Comparison of ENCODE assay signal across 8 cellular contexts in genomic region chr1:207321790-207322530, GRCh38. TPM values are rescaled to one million over a fixed set of nuclear protein-coding genes. Genes with fewer than 3 reads are reported as not detected.
DNase-seq lines count a peak whose midpoint lies in the region; ATAC-seq and TF ChIP-seq lines count a peak whose summit lies in the region.

No MANE protein-coding gene starts in this region.

- H3K36me3 Mint-ChIP-seq in CD8-positive, alpha-beta T cell, result peaks cover 43% of the 10 kb centered on the region
- no peaks in the 10 kb centered on the region for H3K36me3 Mint-ChIP-seq in chondrocyte (ENCODE audit: low read depth)

- H3K79me2 ChIP-seq in OCI-LY7 (ENCODE audit: insufficient read depth, low read depth, low read length), result peaks cover 13% of the 10 kb centered on the region; the same call in 1 of the 2 replicates

- H3K27me3 Mint-ChIP-seq in CD8-positive, alpha-beta T cell (ENCODE audit: low read depth), result no peaks in the 10 kb centered on the region
- peaks cover 37% of the 10 kb centered on the region for H3K27me3 Mint-ChIP-seq in chondrocyte (ENCODE audit: low read depth)

- H4K20me1 ChIP-seq in OCI-LY7 (ENCODE audit: insufficient read depth, low read length), result no peaks in the 10 kb centered on the region

- peak overlapping the region; percentile 77 for H3K4me3 ChIP-seq in CD8-positive, alpha-beta T cell (ENCODE audit: low read depth, low read length)
- H3K4me3 ChIP-seq in OCI-LY7 (ENCODE audit: low read depth, low read length, poor library complexity, severe bottlenecking) (peak overlapping the region; percentile 87), lower leg skin (ENCODE audit: low read depth, poor library complexity, severe bottlenecking) (peak overlapping the region; percentile 87), tibial artery (peak overlapping the region; percentile 93 to 99)

- no peak for TF ChIP-seq CTCF in CD8-positive, alpha-beta T cell (IDR thresholded peaks at IDR 0.05)
- TF ChIP-seq CTCF in OCI-LY7 (conservative IDR thresholded peaks at IDR 0.05; ENCODE audit: low read length) (no peak), chondrocyte (IDR thresholded peaks at IDR 0.05) (no peak), lower leg skin (IDR thresholded peaks at IDR 0.05) (no peak), tibial artery (IDR thresholded peaks at IDR 0.05) (no peak)

- peaks cover 28% of the 10 kb centered on the region for H3K4me1 ChIP-seq in CD8-positive, alpha-beta T cell (ENCODE audit: insufficient read depth, low read length)
- H3K4me1 ChIP-seq in OCI-LY7 (ENCODE audit: insufficient read depth, low read length, poor library complexity, severe bottlenecking) (peaks cover 14% of the 10 kb centered on the region), tibial artery (peaks cover 0 to 13% (median 10%) of the 10 kb centered on the region in 4 donors)

- peaks cover 46% of the 10 kb centered on the region for H3K4me1 Mint-ChIP-seq in CD8-positive, alpha-beta T cell (ENCODE audit: low read depth)
- H3K4me1 Mint-ChIP-seq in chondrocyte (ENCODE audit: low read depth), result peaks cover 14% of the 10 kb centered on the region

- DNase-seq in CD8-positive, alpha-beta T cell, result no peak
- DNase-seq in OCI-LY7 (ENCODE audit: low spot score) (peak; percentile 53), chondrocyte (ENCODE audit: low spot score) (no peak), lower leg skin (ENCODE audit: low spot score in 2 of 2) (peak in 1 of 2 donors; percentile 86), tibial artery (no peak), NCI-H128 (lab: John Stamatoyannopoulos, UW; ENCODE audit: unreplicated experiment) (no peak), COR-L47 (lab: John Stamatoyannopoulos, UW) (no peak)

- CTCF ChIA-PET in CD8-positive, alpha-beta T cell (lab: Charles Lee), result interaction anchor here (0.9 to 3.2 kb wide), 16 partner anchors 10 to 272 kb away, joined by 3 to 15 read pairs (median 4); partner anchors contain the start of gene CR2
- CTCF ChIA-PET in OCI-LY7 (lab: Charles Lee; ENCODE audit: unreplicated experiment), result interaction anchor here (2.0 kb wide), 1 partner anchor 9 kb away, joined by 4 read pairs; no protein-coding TSS in a partner anchor

- peaks cover 2% of the 10 kb centered on the region for H3K9me3 Mint-ChIP-seq in CD8-positive, alpha-beta T cell
- H3K9me3 Mint-ChIP-seq in chondrocyte (ENCODE audit: low read depth), result no peaks in the 10 kb centered on the region

- no peak for TF ChIP-seq POLR2A in lower leg skin (IDR thresholded peaks at IDR 0.05)

- intact Hi-C loops in CD8-positive, alpha-beta T cell (cut with DNase I, micrococcal nuclease), result loop anchor here (1.0 to 10.0 kb wide), 20 partner anchors 14 to 1690 kb away; partner anchors contain the start of genes PFKFB2 (in 2 of the 2), C4BPB (in 1 of the 2), CD46 (in 1 of the 2) and CR1 (in 1 of the 2)
- intact Hi-C loops in OCI-LY7 (cut with micrococcal nuclease; ENCODE audit: unreplicated experiment), result loop anchor here (1.0 to 5.0 kb wide), 4 partner anchors 83 to 270 kb away; partner anchors contain the start of genes CR1, CR2, PFKFB2 and YOD1
- intact Hi-C loops in lower leg skin (cut with DNase I; ENCODE audit: low total_unique reads), result no loop called here
- intact Hi-C loops in tibial artery (cut with DNase I; ENCODE audit: low total_unique reads), result no loop called here

- peak overlapping the region; percentile 99 for H3K27ac Mint-ChIP-seq in CD8-positive, alpha-beta T cell
- no peak overlapping the region for H3K27ac Mint-ChIP-seq in chondrocyte (ENCODE audit: unreplicated experiment)

- H2AFZ ChIP-seq in OCI-LY7 (ENCODE audit: low read length), result peak overlapping the region; percentile 87

- ATAC-seq in CD8-positive, alpha-beta T cell, result no peak
- peak; percentile 6 for ATAC-seq in GM21723 (IDR thresholded peaks at IDR 0.05; ENCODE audit: unreplicated experiment)

- H3K9me3 ChIP-seq in CD8-positive, alpha-beta T cell (ENCODE audit: low read length), result no peaks in the 10 kb centered on the region
- H3K9me3 ChIP-seq in OCI-LY7 (ENCODE audit: low read length) (no peaks in the 10 kb centered on the region), tibial artery (no peaks in the 10 kb centered on the region)

- POLR2A ChIA-PET in CD8-positive, alpha-beta T cell (lab: Charles Lee), result interaction anchor here (0.7 to 4.7 kb wide), 39 partner anchors 8 to 517 kb away, joined by 3 to 90 read pairs (median 4); partner anchors contain the start of genes C4BPB, CR1, CR2 and FCMR
- POLR2A ChIA-PET in OCI-LY7 (lab: Charles Lee), result interaction anchor here (0.5 to 1.6 kb wide), 6 partner anchors 10 to 761 kb away, joined by 3 to 8 read pairs (median 4); partner anchors contain the start of gene PFKFB2

- H3K4me2 ChIP-seq in OCI-LY7 (ENCODE audit: low read length), result peak overlapping the region; percentile 81

- no TSS peak for BruUV-seq in OCI-LY7 (replicated peaks; lab: Mats Ljungman, UMichigan)

- H3K27me3 ChIP-seq in CD8-positive, alpha-beta T cell (ENCODE audit: insufficient read depth, low read length), result no peaks in the 10 kb centered on the region
- no peaks in the 10 kb centered on the region for H3K27me3 ChIP-seq in tibial artery

- peak overlapping the region; percentile 98 for H3K27ac ChIP-seq in CD8-positive, alpha-beta T cell (ENCODE audit: low read depth, low read length)
- peak overlapping the region; percentile 73 for H3K27ac ChIP-seq in OCI-LY7 (ENCODE audit: low read depth, low read length, poor library complexity, severe bottlenecking)
- peak overlapping the region; percentile 89 to 93 for H3K27ac ChIP-seq in tibial artery

- H3K4me3 Mint-ChIP-seq in CD8-positive, alpha-beta T cell, result peak overlapping the region; percentile 98
- H3K4me3 Mint-ChIP-seq in chondrocyte (ENCODE audit: unreplicated experiment), result peak overlapping the region; percentile 87

- peaks cover 26% of the 10 kb centered on the region for H3K36me3 ChIP-seq in CD8-positive, alpha-beta T cell (ENCODE audit: insufficient read depth, low read length)
- H3K36me3 ChIP-seq in OCI-LY7 (ENCODE audit: insufficient read depth, low read length) (peaks cover 34% of the 10 kb centered on the region), tibial artery (peaks cover 8 to 24% (median 21%) of the 10 kb centered on the region in 3 donors)

- 0 to 1% methylated on average over 30 to 36 of the region's 36 CpGs for WGBS in lower leg skin, 2 donors

- no peaks in the 10 kb centered on the region for H3K9me2 ChIP-seq in OCI-LY7 (ENCODE audit: insufficient read depth, low read length)

RNA-seq across cellular contexts. Expression of gene CD55, which starts 0.5 kb away (rescaled TPM):
- 100 to 1,000 TPM; 256 to 261 TPM for total RNA-seq in CD8-positive, alpha-beta T cell
- 18.8 and 28.1 TPM in 2 replicates for total RNA-seq in OCI-LY7 (2014; rRNA removed; shearing (Covaris generic))
- total RNA-seq in OCI-LY7 (2022) (20.0 and 27.3 TPM in 2 replicates), chondrocyte (4.7 to 5.3 TPM (median 4.9 TPM) in 3 replicates), lower leg skin (100 to 1,000 TPM; 153 to 260 (median 238) TPM)

Comparison
In these comparisons a context has a peak if more than half of its experiments do, and no peak if none do; other contexts are left out.
1. RNA of gene CD55, which starts 0.5 kb away (total RNA-seq): 256 to 261 TPM in CD8-positive, alpha-beta T cell and 153 to 260 TPM in lower leg skin; 18.8 to 28.1 TPM in OCI-LY7 and 4.7 to 5.3 TPM in chondrocyte; every median in the first group is over 4 times any median in the second.
2. intact Hi-C loops: an anchor here in CD8-positive, alpha-beta T cell (1.0 to 10.0 kb wide) and OCI-LY7 (1.0 to 5.0 kb wide); none called in lower leg skin and tibial artery.
3. Peak in every context shown above with its lines, with median percentiles within 50 percentile points of each other: H3K27ac ChIP-seq and H3K4me3 ChIP-seq.